10 cellular contexts compared by ENCODE assay signal in the genomic region with DNA sequence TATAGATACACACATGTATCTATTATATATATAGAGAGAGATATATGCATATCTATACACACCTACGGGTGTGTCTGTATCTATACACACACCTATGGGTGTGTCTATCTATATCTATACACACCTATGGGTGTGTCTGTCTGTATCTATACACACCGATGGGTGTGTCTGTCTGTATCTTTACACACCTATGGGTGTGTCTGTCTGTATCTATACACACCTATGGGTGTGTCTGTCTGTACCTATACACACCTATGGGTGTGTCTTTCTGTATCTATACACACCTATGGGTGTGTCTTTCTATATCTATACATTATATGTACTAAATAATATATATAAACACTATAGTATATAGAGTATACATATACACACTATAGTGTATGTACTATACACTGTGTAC.
"Had no signal": no experiment of that assay in that cellular context is flagged by ENCODE, and none has a peak within 500 bp of the region (broad histone marks: within the 10 kb centered on the region; RNA-seq: fewer than 3 reads in every experiment).

No MANE protein-coding gene starts in this region.

- FAIRE-seq: H1, H54 had no signal

- DNase-seq: GM23248, GOT3, H7, H9, HCEC 1CT, HFFc6 had no signal

- H3K4me3 ChIP-seq: GM23248, GM23338, HAP-1 had no signal

- H3K9me3 ChIP-seq: HAP-1 had no signal

- H3K27ac ChIP-seq: GM23248 had no signal

- H3K4me1 ChIP-seq: HAP-1 had no signal

- H3K36me3 ChIP-seq: HAP-1 had no signal
